In the genomic region with DNA sequence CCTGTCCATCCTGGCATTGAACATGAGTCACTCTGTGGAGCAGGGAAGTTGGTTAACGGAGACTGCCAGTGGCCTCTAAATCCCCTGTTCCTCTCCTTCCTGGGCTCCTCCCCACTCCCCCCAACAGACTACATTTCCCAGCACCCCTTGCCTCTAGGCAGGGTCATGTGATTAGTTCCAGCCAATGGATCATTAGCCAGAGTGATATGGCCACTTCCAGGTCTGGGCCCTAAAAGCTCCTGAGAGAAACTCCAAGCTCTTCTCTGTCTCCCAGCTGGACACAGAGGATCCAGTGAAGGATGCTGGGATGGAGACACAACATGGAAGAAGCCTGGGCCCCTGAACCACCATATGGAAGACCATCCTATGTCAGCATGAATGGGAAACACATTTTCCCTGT, we compare ENCODE assay signal across 10 cellular contexts. TPM values are rescaled to one million over a fixed set of nuclear protein-coding genes. Genes with fewer than 3 reads are reported as not detected.
DNase-seq lines count a peak whose midpoint lies in the region; ATAC-seq and TF ChIP-seq lines count a peak whose summit lies in the region.
"Had no signal": no experiment of that assay in that cellular context is flagged by ENCODE, and none has a peak within 500 bp of the region (broad histone marks: within the 10 kb centered on the region; RNA-seq: fewer than 3 reads in every experiment).

No MANE protein-coding gene starts in this region.

- H3K9me3 Mint-ChIP-seq in activated CD4-positive, alpha-beta T cell treated with anti-CD3 and anti-CD28 coated beads, Interleukin-2, amount 10 ng/mL, durations not matched to agents 7 days and 5 days: peaks cover 3% of the 10 kb centered on the region

- no peaks in the 10 kb centered on the region for H3K36me3 Mint-ChIP-seq in activated CD4-positive, alpha-beta T cell treated with anti-CD3 and anti-CD28 coated beads, Interleukin-2, amount 10 ng/mL, durations not matched to agents 7 days and 5 days (ENCODE audit: low read depth)

- H3K4me3 ChIP-seq in OCI-LY7 (ENCODE audit: low read depth, low read length, poor library complexity, severe bottlenecking) (no peak overlapping the region), fibroblast of pulmonary artery (replicated peaks; ENCODE audit: low read depth, low read length) (no peak overlapping the region), left lung (no peak overlapping the region)
- H3K4me3 ChIP-seq: ascending aorta, gastrocnemius medialis had no signal

- intact Hi-C loops in OCI-LY7 (cut with micrococcal nuclease; ENCODE audit: unreplicated experiment): no loop called here
- intact Hi-C loops in left lung (cut with DNase I): no loop called here

- no peaks in the 10 kb centered on the region for H3K9me3 ChIP-seq in OCI-LY7 (ENCODE audit: low read length)
- peaks cover 0 to 2% of the 10 kb centered on the region in 2 donors for H3K9me3 ChIP-seq in left lung
- H3K9me3 ChIP-seq: ascending aorta, gastrocnemius medialis had no signal

- no peak for TF ChIP-seq CTCF in OCI-LY7 (conservative IDR thresholded peaks at IDR 0.05; ENCODE audit: low read length)
- TF ChIP-seq CTCF in fibroblast of pulmonary artery (IDR thresholded peaks at IDR 0.05; ENCODE audit: low read length, missing control alignments): no peak
- TF ChIP-seq CTCF in left lung (IDR thresholded peaks at IDR 0.05): no peak

- no peak overlapping the region for H3K27ac Mint-ChIP-seq in activated CD4-positive, alpha-beta T cell treated with anti-CD3 and anti-CD28 coated beads, Interleukin-2, amount 10 ng/mL, durations not matched to agents 7 days and 5 days

- no peak for ATAC-seq in left lung

- H3K36me3 ChIP-seq in OCI-LY7 (ENCODE audit: insufficient read depth, low read length) (no peaks in the 10 kb centered on the region), left lung (no peaks in the 10 kb centered on the region)
- H3K36me3 ChIP-seq: ascending aorta, gastrocnemius medialis had no signal

- no peaks in the 10 kb centered on the region for H4K20me1 ChIP-seq in OCI-LY7 (ENCODE audit: insufficient read depth, low read length)

- H2AFZ ChIP-seq in OCI-LY7 (ENCODE audit: low read length): peak overlapping the region; percentile 97

- H3K27me3 Mint-ChIP-seq in activated CD4-positive, alpha-beta T cell treated with anti-CD3 and anti-CD28 coated beads, Interleukin-2, amount 10 ng/mL, durations not matched to agents 7 days and 5 days: no peaks in the 10 kb centered on the region

- H3K27me3 ChIP-seq in left lung: no peaks in the 10 kb centered on the region
- H3K27me3 ChIP-seq: ascending aorta, gastrocnemius medialis had no signal

- no peak overlapping the region for H3K4me3 Mint-ChIP-seq in activated CD4-positive, alpha-beta T cell treated with anti-CD3 and anti-CD28 coated beads, Interleukin-2, amount 10 ng/mL, durations not matched to agents 7 days and 5 days

- H3K27ac ChIP-seq in OCI-LY7 (ENCODE audit: low read depth, low read length, poor library complexity, severe bottlenecking): no peak overlapping the region
- no peak overlapping the region for H3K27ac ChIP-seq in left lung
- H3K27ac ChIP-seq: ascending aorta, gastrocnemius medialis had no signal

- CTCF ChIA-PET in OCI-LY7 (lab: Charles Lee; ENCODE audit: unreplicated experiment): no interaction called here
- CTCF ChIA-PET in activated CD4-positive, alpha-beta T cell treated with anti-CD3 and anti-CD28 coated beads, Interleukin-2, amount 10 ng/mL, durations not matched to agents 7 days and 5 days (lab: Charles Lee): interaction anchor here (0.5 to 1.2 kb wide), 2 partner anchors 20 to 140 kb away, joined by 3 read pairs; no protein-coding TSS in a partner anchor

- DNase-seq in CMK (ENCODE audit: low read depth): peak; percentile 30
- DNase-seq in GM19238 (ENCODE audit: insufficient read length, low spot score): peak; percentile 25
- peak; percentile 55 for DNase-seq in OCI-LY7 (ENCODE audit: low spot score)
- peak; percentile 28 for DNase-seq in fibroblast of pulmonary artery (ENCODE audit: low read depth)
- DNase-seq in left lung: no peak
- DNase-seq in foreskin melanocyte: no peak
- DNase-seq in activated CD4-positive, alpha-beta T cell treated with anti-CD3 and anti-CD28 coated beads, Interleukin-2, amount 10 ng/mL, durations not matched to agents 7 days and 5 days: no peak
- no peak for DNase-seq in KG1 (lab: John Stamatoyannopoulos, UW)
- DNase-seq: gastrocnemius medialis had no signal

- no TSS peak for BruUV-seq in OCI-LY7 (replicated peaks; lab: Mats Ljungman, UMichigan)

- H3K4me1 Mint-ChIP-seq in activated CD4-positive, alpha-beta T cell treated with anti-CD3 and anti-CD28 coated beads, Interleukin-2, amount 10 ng/mL, durations not matched to agents 7 days and 5 days: no peaks in the 10 kb centered on the region

- no peak overlapping the region for H3K4me2 ChIP-seq in OCI-LY7 (ENCODE audit: low read length)

- H3K4me1 ChIP-seq in OCI-LY7 (ENCODE audit: insufficient read depth, low read length, poor library complexity, severe bottlenecking) (no peaks in the 10 kb centered on the region), left lung (peaks cover 0 to 6% of the 10 kb centered on the region in 2 donors)
- H3K4me1 ChIP-seq: ascending aorta, gastrocnemius medialis had no signal

- no peaks in the 10 kb centered on the region for H3K79me2 ChIP-seq in OCI-LY7 (ENCODE audit: insufficient read depth, low read depth, low read length)

- POLR2A ChIA-PET in OCI-LY7 (lab: Charles Lee): interaction anchor here (0.6 to 0.9 kb wide), 2 partner anchors 46 to 745 kb away, joined by 3 read pairs; no protein-coding TSS in a partner anchor
- POLR2A ChIA-PET in activated CD4-positive, alpha-beta T cell treated with anti-CD3 and anti-CD28 coated beads, Interleukin-2, amount 10 ng/mL, durations not matched to agents 7 days and 5 days (lab: Charles Lee): no interaction called here

- H3K9me2 ChIP-seq in OCI-LY7 (ENCODE audit: insufficient read depth, low read length): no peaks in the 10 kb centered on the region

RNA-seq across cellular contexts. Expression of a gene that starts 54.4 kb away (rescaled TPM):
- 0.18 TPM in 1 of 2 replicates, not detected in the other for total RNA-seq in OCI-LY7 (2014; rRNA removed; shearing (Covaris generic))
- total RNA-seq in OCI-LY7 (2022) (not detected in 2 replicates), left lung (1 to 10 TPM; 1.4 to 2.0 TPM)
- total RNA-seq in activated CD4-positive, alpha-beta T cell treated with anti-CD3 and anti-CD28 coated beads, Interleukin-2, amount 10 ng/mL, durations not matched to agents 7 days and 5 days: not detected
- total RNA-seq: ascending aorta had no signal

Comparison
In these comparisons a context has a peak if more than half of its experiments do, and no peak if none do; other contexts are left out.
1. DNase-seq: peak in CMK (single experiment), GM19238 (single experiment), OCI-LY7 (single experiment) and fibroblast of pulmonary artery (single experiment); none in left lung (0 of 2), foreskin melanocyte (single experiment), activated CD4-positive, alpha-beta T cell treated with anti-CD3 and anti-CD28 coated beads, Interleukin-2, amount 10 ng/mL, durations not matched to agents 7 days and 5 days (single experiment) and KG1 (single experiment).